Comparison of ENCODE assay signal across 35 cellular contexts in the genomic region with DNA sequence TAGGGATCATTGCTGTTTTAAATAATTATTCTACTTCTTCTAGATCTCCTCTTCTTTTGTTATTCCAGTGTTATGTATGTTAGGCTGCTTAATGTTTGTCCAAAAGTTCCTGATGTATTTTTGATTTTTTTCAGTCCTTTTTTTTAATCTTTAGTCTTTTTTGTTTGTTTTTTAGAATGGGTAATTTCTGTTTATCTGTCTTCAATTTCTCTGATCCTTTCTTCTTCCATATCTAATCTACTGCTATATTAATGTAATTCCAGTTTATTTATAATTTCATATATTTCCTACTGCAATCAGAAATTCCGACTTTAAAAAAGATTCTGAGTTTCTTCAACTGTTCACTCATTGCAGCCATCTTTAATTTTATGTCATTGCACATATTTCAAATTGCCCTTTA.
DNase-seq lines count a peak whose midpoint lies in the region; ATAC-seq, FAIRE-seq and TF ChIP-seq lines count a peak whose summit lies in the region.
"Had no signal": no experiment of that assay in that cellular context is flagged by ENCODE, and none has a peak within 500 bp of the region (broad histone marks: within the 10 kb centered on the region; RNA-seq: fewer than 3 reads in every experiment).

No MANE protein-coding gene starts in this region.

- DNase-seq in SK-N-SH (no peak), endodermal cell (no peak), small intestine (no peak), inferior parietal cortex (ENCODE audit: extremely low spot score) (no peak), NCI-H524 (lab: John Stamatoyannopoulos, UW) (no peak)
- DNase-seq: 8988T; ACHN; AML-193; BE2C; C1 segment of cervical spinal cord; Caco-2; Calu3; CD4-positive, alpha-beta memory T cell; CD4-positive, alpha-beta T cell; CD4-positive, CD25-positive, alpha-beta regulatory T cell; CD8-positive, alpha-beta memory T cell; CD8-positive, alpha-beta T cell; COR-L47; DMS 273 treated with DMSO at 0.1 percent for 48 hours; DMS153; DMS53; DMS79; DMS79 treated with DMSO at 0.1 percent for 48 hours; DND-41; EL had no signal

- no peaks in the 10 kb centered on the region for H3K9me2 ChIP-seq in SK-N-SH

- whole genome bisulfite sequencing in SK-N-SH (ENCODE audit: low lambda C conversion rate): 24% methylated on average over 1 of the region's 1 CpG
- WGBS in endodermal cell (ENCODE audit: insufficient coverage in 1 of 2, insufficient read length in 1 of 2), 2 experiments: 93% methylated on average over 1 of the region's 1 CpG; no CpG with 5 or more reads in 1 of the 2 experiments
- WGBS in small intestine, 3 donors: 77 to 86% (median 78%) methylated on average over 1 of the region's 1 CpG

- H3K4me1 Mint-ChIP-seq in endodermal cell: peaks cover 5% of the 10 kb centered on the region
- H3K4me1 Mint-ChIP-seq: B cell; CD14-positive monocyte; CD4-positive, alpha-beta memory T cell; CD4-positive, CD25-positive, alpha-beta regulatory T cell; CD8-positive, alpha-beta memory T cell had no signal

- TF ChIP-seq CTCF in SK-N-SH (IDR thresholded peaks at IDR 0.05) (no peak), endodermal cell (conservative IDR thresholded peaks at IDR 0.05) (no peak)

- H3K9me3 Mint-ChIP-seq in endodermal cell: peaks cover 20% of the 10 kb centered on the region

- H3K27ac ChIP-seq in SK-N-SH (ENCODE audit: low read depth in 2 of 2, low read length in 1 of 2): no peak overlapping the region
- no peak overlapping the region for H3K27ac ChIP-seq in endodermal cell (ENCODE audit: low read depth, low read length)
- no peak overlapping the region for H3K27ac ChIP-seq in small intestine (ENCODE audit: low read depth in 1 of 2, low read length in 1 of 2)
- H3K27ac ChIP-seq: 22Rv1; A549; BLaER1; BLaER1 treated with 17β-estradiol and CSF1 and Interleukin-3, amounts not matched to agents 10 nM and 100 nM; C4-2B had no signal

- POLR2A ChIA-PET in SK-N-SH (lab: Yijun Ruan, JAX): no interaction called here

- H4K20me1 ChIP-seq in SK-N-SH (ENCODE audit: insufficient read depth): no peaks in the 10 kb centered on the region
- H4K20me1 ChIP-seq: BLaER1; BLaER1 treated with 17β-estradiol and CSF1 and Interleukin-3, amounts not matched to agents 10 nM and 100 nM had no signal

- no peaks in the 10 kb centered on the region; the same call in 1 of the 2 replicates for H3K9me3 ChIP-seq in SK-N-SH
- peaks cover 28% of the 10 kb centered on the region for H3K9me3 ChIP-seq in endodermal cell (ENCODE audit: control insufficient read depth, low read length)
- H3K9me3 ChIP-seq in small intestine (ENCODE audit: control insufficient read depth, low read depth): no peaks in the 10 kb centered on the region
- H3K9me3 ChIP-seq: A549, BE2C, Caco-2 had no signal

- no peaks in the 10 kb centered on the region for H3K36me3 ChIP-seq in SK-N-SH (replicated peaks in 1 of 2; ENCODE audit: control insufficient read depth in 1 of 2, insufficient read depth in 2 of 2, low read length in 1 of 2)
- H3K36me3 ChIP-seq in endodermal cell (ENCODE audit: control insufficient read depth, insufficient read depth, low read length): peaks cover 9% of the 10 kb centered on the region
- H3K36me3 ChIP-seq in small intestine (ENCODE audit: control insufficient read depth in 2 of 2, insufficient read depth in 2 of 2, low read length in 2 of 2): no peaks in the 10 kb centered on the region
- H3K36me3 ChIP-seq: BE2C; BLaER1; BLaER1 treated with 17β-estradiol and CSF1 and Interleukin-3, amounts not matched to agents 10 nM and 100 nM had no signal

- peaks cover 24% of the 10 kb centered on the region for H3K36me3 Mint-ChIP-seq in endodermal cell (ENCODE audit: low read depth)
- H3K36me3 Mint-ChIP-seq: CD14-positive monocyte; CD4-positive, alpha-beta memory T cell; CD4-positive, CD25-positive, alpha-beta regulatory T cell; CD8-positive, alpha-beta memory T cell; CD8-positive, alpha-beta T cell had no signal

- H3F3A ChIP-seq in SK-N-SH (replicated peaks; ENCODE audit: insufficient read depth): no peaks in the 10 kb centered on the region

- no peak overlapping the region for H3K9ac ChIP-seq in SK-N-SH
- H3K9ac ChIP-seq in endodermal cell (ENCODE audit: extremely low read depth, low read length, poor library complexity, severe bottlenecking): no peak overlapping the region
- H3K9ac ChIP-seq: BLaER1; BLaER1 treated with 17β-estradiol and CSF1 and Interleukin-3, amounts not matched to agents 10 nM and 100 nM had no signal

- H3K27me3 ChIP-seq in SK-N-SH (ENCODE audit: insufficient read depth): no peaks in the 10 kb centered on the region
- no peaks in the 10 kb centered on the region for H3K27me3 ChIP-seq in endodermal cell (ENCODE audit: control insufficient read depth, insufficient read depth, low read length, poor library complexity, severe bottlenecking)
- no peaks in the 10 kb centered on the region for H3K27me3 ChIP-seq in small intestine (ENCODE audit: control insufficient read depth in 2 of 2, insufficient read depth in 2 of 2, low read length in 2 of 2)
- H3K27me3 ChIP-seq: BE2C; BLaER1; BLaER1 treated with 17β-estradiol and CSF1 and Interleukin-3, amounts not matched to agents 10 nM and 100 nM had no signal

- no peaks in the 10 kb centered on the region for H3K79me2 ChIP-seq in SK-N-SH (ENCODE audit: insufficient read depth)

- H3K4me1 ChIP-seq in SK-N-SH (ENCODE audit: control insufficient read depth in 1 of 2, insufficient read depth in 2 of 2, low read depth in 1 of 2, low read length in 1 of 2) (no peaks in the 10 kb centered on the region), endodermal cell (ENCODE audit: control insufficient read depth, insufficient read depth, low read length) (no peaks in the 10 kb centered on the region), small intestine (ENCODE audit: control insufficient read depth in 2 of 2, insufficient read depth in 1 of 2, low read depth in 1 of 2, low read length in 1 of 2) (no peaks in the 10 kb centered on the region)
- H3K4me1 ChIP-seq: A549; BE2C; BLaER1; BLaER1 treated with 17β-estradiol and CSF1 and Interleukin-3, amounts not matched to agents 10 nM and 100 nM; Caco-2 had no signal

- no peak for TF ChIP-seq EP300 in SK-N-SH (IDR thresholded peaks at IDR 0.05; ENCODE audit: borderline replicate concordance in 1 of 2, low read depth in 1 of 2, low read length in 1 of 2)

- no peak for ATAC-seq in SK-N-SH treated with all-trans-retinoic acid at 6 μM for 48 hours
- ATAC-seq: A549; CD8-positive, alpha-beta T cell had no signal

- no peak overlapping the region for H2AFZ ChIP-seq in SK-N-SH (ENCODE audit: low read depth)

- no peak overlapping the region for H3K4me3 Mint-ChIP-seq in endodermal cell
- H3K4me3 Mint-ChIP-seq: B cell; CD14-positive monocyte; CD4-positive, alpha-beta memory T cell; CD4-positive, alpha-beta T cell; CD4-positive, CD25-positive, alpha-beta regulatory T cell; CD8-positive, alpha-beta memory T cell; CD8-positive, alpha-beta T cell had no signal

- peak; percentile 19 for FAIRE-seq in small intestine (lab: Jason Lieb, UNC)
- FAIRE-seq: A204.1, A549, D721Med had no signal

- no peak overlapping the region for H3K27ac Mint-ChIP-seq in endodermal cell
- H3K27ac Mint-ChIP-seq: B cell; CD14-positive monocyte; CD4-positive, alpha-beta memory T cell; CD4-positive, alpha-beta T cell; CD4-positive, CD25-positive, alpha-beta regulatory T cell; CD8-positive, alpha-beta memory T cell; CD8-positive, alpha-beta T cell had no signal

- H3K27me3 Mint-ChIP-seq in endodermal cell (ENCODE audit: insufficient read depth): no peaks in the 10 kb centered on the region
- H3K27me3 Mint-ChIP-seq: B cell; CD4-positive, alpha-beta memory T cell; CD4-positive, alpha-beta T cell; CD8-positive, alpha-beta memory T cell had no signal

- TF ChIP-seq RAD21 in SK-N-SH (IDR thresholded peaks at IDR 0.05; ENCODE audit: low read length): no peak

- no peak overlapping the region for H3K4me3 ChIP-seq in SK-N-SH (ENCODE audit: low read depth in 2 of 2, low read length in 1 of 2)
- H3K4me3 ChIP-seq in endodermal cell (ENCODE audit: low read length): peak overlapping the region; percentile 28
- H3K4me3 ChIP-seq in small intestine (ENCODE audit: low read depth in 1 of 2, low read length in 2 of 2): no peak overlapping the region
- H3K4me3 ChIP-seq: A549; BLaER1; BLaER1 treated with 17β-estradiol and CSF1 and Interleukin-3, amounts not matched to agents 10 nM and 100 nM had no signal

- CTCF ChIA-PET in SK-N-SH (lab: Yijun Ruan, JAX): no interaction called here

- H3K4me2 ChIP-seq in SK-N-SH: no peak overlapping the region
- H3K4me2 ChIP-seq: A549; BLaER1; BLaER1 treated with 17β-estradiol and CSF1 and Interleukin-3, amounts not matched to agents 10 nM and 100 nM had no signal

TF ChIP-seq in SK-N-SH treated with all-trans-retinoic acid at 6 μM for 48 hours, 23 proteins besides CTCF, POLR2A, EP300 and RAD21:
- TF ChIP-seq ZNF8 (CRISPR knock-in tag; IDR thresholded peaks at IDR 0.05) (no peak), ZFP30 (CRISPR knock-in tag; IDR thresholded peaks at IDR 0.05) (peak; percentile 98)

TF ChIP-seq in SK-N-SH, 30 proteins besides CTCF, POLR2A, EP300 and RAD21:
- TF ChIP-seq NRF1 (IDR thresholded peaks at IDR 0.05; ENCODE audit: low read depth, low read length) (no peak), SIN3A (IDR thresholded peaks at IDR 0.05; ENCODE audit: borderline replicate concordance, low read depth, low read length) (no peak), FOXJ3 (CRISPR knock-in tag; IDR thresholded peaks at IDR 0.05) (no peak), NFIC (IDR thresholded peaks at IDR 0.05; ENCODE audit: borderline replicate concordance) (no peak), CHD2 (IDR thresholded peaks at IDR 0.05; ENCODE audit: low read length, partially characterized antibody) (no peak)
- TF ChIP-seq, protein P1, sequence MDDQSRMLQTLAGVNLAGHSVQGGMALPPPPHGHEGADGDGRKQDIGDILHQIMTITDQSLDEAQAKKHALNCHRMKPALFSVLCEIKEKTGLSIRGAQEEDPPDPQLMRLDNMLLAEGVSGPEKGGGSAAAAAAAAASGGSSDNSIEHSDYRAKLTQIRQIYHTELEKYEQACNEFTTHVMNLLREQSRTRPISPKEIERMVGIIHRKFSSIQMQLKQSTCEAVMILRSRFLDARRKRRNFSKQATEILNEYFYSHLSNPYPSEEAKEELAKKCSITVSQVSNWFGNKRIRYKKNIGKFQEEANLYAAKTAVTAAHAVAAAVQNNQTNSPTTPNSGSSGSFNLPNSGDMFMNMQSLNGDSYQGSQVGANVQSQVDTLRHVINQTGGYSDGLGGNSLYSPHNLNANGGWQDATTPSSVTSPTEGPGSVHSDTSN (IDR thresholded peaks at IDR 0.05): no peak
